Comparison of ENCODE assay signal across 30 cellular contexts in the genomic region with DNA sequence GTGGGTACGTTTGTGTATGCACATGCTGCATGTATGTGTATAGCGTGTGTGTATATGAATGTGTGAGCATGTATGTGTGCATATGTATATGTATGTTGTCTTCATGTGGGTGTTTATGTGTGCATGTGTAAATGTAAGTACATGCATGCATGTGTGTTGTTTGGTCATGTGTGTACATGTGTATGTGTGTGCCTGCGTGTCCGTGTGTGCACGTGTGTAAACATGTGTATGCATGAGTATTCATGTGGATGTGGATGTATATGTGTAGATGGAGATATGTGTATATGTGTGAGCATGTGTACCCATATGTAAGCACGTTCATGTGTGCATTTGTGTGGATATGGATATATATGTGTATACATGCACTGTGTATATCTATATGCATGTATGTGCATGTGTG. TPM values are rescaled to one million over a fixed set of nuclear protein-coding genes. Genes with fewer than 3 reads are reported as not detected.
"Had no signal": no experiment of that assay in that cellular context is flagged by ENCODE, and none has a peak within 500 bp of the region (broad histone marks: within the 10 kb centered on the region; RNA-seq: fewer than 3 reads in every experiment).

No MANE protein-coding gene starts in this region.

- ATAC-seq: activated CD4-positive, CD25-positive, alpha-beta regulatory T cell treated with anti-CD3 and anti-CD28 coated beads, Interleukin-2, amount 50 U/mL, for 24 hours; activated CD8-positive, alpha-beta T cell treated with anti-CD3 and anti-CD28 coated beads for 36 hours; activated naive CD8-positive, alpha-beta T cell treated with anti-CD3 and anti-CD28 coated beads, Interleukin-2, amount 50 U/mL, for 24 hours; activated T-cell treated with anti-CD3 and anti-CD28 coated beads, Interleukin-2, amount 50 U/mL, for 4 hours; body of pancreas; effector memory CD8-positive, alpha-beta T cell; foreskin keratinocyte; gastrocnemius medialis; heart left ventricle; T-cell had no signal

- H3K4me1 ChIP-seq: foreskin keratinocyte, gastrocnemius medialis had no signal

- DNase-seq: activated B cell treated with CpG ODN at 0.5 μM for 24 hours; activated CD4-positive, alpha-beta T cell treated with anti-CD3 and anti-CD28 coated beads for 48 hours; activated CD4-positive, alpha-beta T cell treated with anti-CD3 and anti-CD28 coated beads, Interleukin-2, amount 50 U/mL, for 1 hour; activated CD4-positive, alpha-beta T cell treated with anti-CD3 and anti-CD28 coated beads, Interleukin-2, amount 50 U/mL, for 48 hours; activated CD8-positive, alpha-beta memory T cell treated with anti-CD3 and anti-CD28 coated beads for 24 hours; activated CD8-positive, alpha-beta T cell treated with anti-CD3 and anti-CD28 coated beads for 36 hours; activated effector memory CD4-positive, alpha-beta T cell treated with anti-CD3 and anti-CD28 coated beads, Interleukin-2, amount 50 U/mL, for 16 hours; activated naive CD4-positive, alpha-beta T cell treated with anti-CD3 and anti-CD28 coated beads for 36 hours; activated naive CD8-positive, alpha-beta T cell treated with anti-CD3 and anti-CD28 coated beads for 36 hours; activated naive CD8-positive, alpha-beta T cell treated with anti-CD3 and anti-CD28 coated beads, Interleukin-2, amount 50 U/mL, for 24 hours; activated T-cell treated with anti-CD3 and anti-CD28 coated beads, Interleukin-2, amount 50 U/mL, for 4 hours; adrenal gland; aorta; body of pancreas; effector CD4-positive, alpha-beta T cell; effector memory CD8-positive, alpha-beta T cell; erythroblast; foreskin keratinocyte; gastrocnemius medialis; glutamatergic neuron; heart left ventricle; T-cell; T-helper 9 cell; WERI-Rb-1 had no signal

- H3K27ac ChIP-seq: adrenal gland, body of pancreas, cardiac muscle cell, coronary artery, esophagus muscularis mucosa, foreskin keratinocyte, gastrocnemius medialis, heart left ventricle, WERI-Rb-1 had no signal

- H3K9me3 ChIP-seq: adrenal gland, body of pancreas, esophagus muscularis mucosa, gastrocnemius medialis, heart left ventricle had no signal

- H3K4me3 ChIP-seq: adrenal gland, body of pancreas, cardiac muscle cell, coronary artery, esophagus muscularis mucosa, gastrocnemius medialis, heart left ventricle had no signal

- H3K36me3 ChIP-seq: adrenal gland, cardiac muscle cell, esophagus muscularis mucosa, gastrocnemius medialis, heart left ventricle, WERI-Rb-1 had no signal

RNA-seq across cellular contexts. Expression of a gene that starts 5.5 kb away (rescaled TPM):
- total RNA-seq: activated naive CD4-positive, alpha-beta T cell treated with anti-CD3 and anti-CD28 coated beads for 36 hours; activated T-helper 1 cell treated with anti-CD3 and anti-CD28 coated beads, Interleukin-12 subunit alpha, Interleukin-12 subunit beta, Interleukin-2, Interleukin-4 antibody, amounts not matched to agents 30 ng/mL and 10 ng/mL and 1 ng/mL, durations not matched to agents 14 hours and 24 hours and 36 hours; activated T-helper 2 cell treated with anti-CD3 and anti-CD28 coated beads, Interferon-gamma antibody, Interleukin-2, Interleukin-4, amounts not matched to agents 10 μg/mL and 5 μg/mL and 100 μg/mL, durations not matched to agents 14 hours and 24 hours and 36 hours; T-cell had no signal
- polyA plus RNA-seq: aorta had no signal
